In genomic region chr3:58074126-58074715, GRCh38 we compare ENCODE assay signal across 9 cellular contexts.
DNase-seq lines count a peak whose midpoint lies in the region; ATAC-seq and TF ChIP-seq lines count a peak whose summit lies in the region.
"Had no signal": no experiment of that assay in that cellular context is flagged by ENCODE, and none has a peak within 500 bp of the region (broad histone marks: within the 10 kb centered on the region; RNA-seq: fewer than 3 reads in every experiment).

No MANE protein-coding gene starts in this region.

- H3K4me3 ChIP-seq in RWPE2 (ENCODE audit: severe bottlenecking) (no peak overlapping the region), rectal smooth muscle tissue (ENCODE audit: low read length) (no peak overlapping the region)
- H3K4me3 ChIP-seq: Peyer's patch had no signal

- no peak for TF ChIP-seq CTCF in RWPE2 (IDR thresholded peaks at IDR 0.05; ENCODE audit: poor library complexity, severe bottlenecking)

- no peak for TF ChIP-seq POLR2A in GM18505 (IDR thresholded peaks at IDR 0.05; ENCODE audit: borderline replicate concordance, extremely low read depth, insufficient read depth, insufficient read length)

- peaks cover 88% of the 10 kb centered on the region for H3K36me3 ChIP-seq in RWPE2 (ENCODE audit: low read depth)
- peaks cover 5% of the 10 kb centered on the region for H3K36me3 ChIP-seq in rectal smooth muscle tissue (ENCODE audit: control insufficient read depth, insufficient read depth, low read length)

- no peak overlapping the region for H3K9ac ChIP-seq in rectal smooth muscle tissue (ENCODE audit: low read length)

- H3K4me1 ChIP-seq in RWPE2 (ENCODE audit: insufficient read depth, poor library complexity, severe bottlenecking) (peaks cover 2% of the 10 kb centered on the region), rectal smooth muscle tissue (ENCODE audit: control insufficient read depth, insufficient read depth, low read length) (peaks cover 30% of the 10 kb centered on the region)

- H3K9me3 ChIP-seq in RWPE2 (ENCODE audit: severe bottlenecking): no peaks in the 10 kb centered on the region
- H3K9me3 ChIP-seq: Peyer's patch had no signal

- H3K27ac ChIP-seq in RWPE2 (ENCODE audit: poor library complexity, severe bottlenecking): peak overlapping the region; percentile 8
- H3K27ac ChIP-seq in rectal smooth muscle tissue (ENCODE audit: low read depth, low read length): peak overlapping the region; percentile 78

- ATAC-seq in GM18505 (IDR thresholded peaks at IDR 0.05; ENCODE audit: unreplicated experiment) (peak; percentile 45), HG02610 (IDR thresholded peaks at IDR 0.05; ENCODE audit: unreplicated experiment) (peak; percentile 36), RWPE2 (ENCODE audit: low read depth) (no peak), HG02884 (IDR thresholded peaks at IDR 0.05; ENCODE audit: unreplicated experiment) (no peak)

- no peaks in the 10 kb centered on the region for H3K27me3 ChIP-seq in RWPE2 (ENCODE audit: insufficient read depth, poor library complexity, severe bottlenecking)
- H3K27me3 ChIP-seq in rectal smooth muscle tissue (ENCODE audit: control insufficient read depth, insufficient read depth, low read length): no peaks in the 10 kb centered on the region
- H3K27me3 ChIP-seq: Peyer's patch had no signal

- DNase-seq in RWPE2 (ENCODE audit: low spot score): no peak
- no peak for DNase-seq in NCI-H524 (lab: John Stamatoyannopoulos, UW)
- no peak for DNase-seq in NCI-H510A treated with DMSO at 0.1 percent for 48 hours (lab: John Stamatoyannopoulos, UW)
- no peak for DNase-seq in T-helper 9 cell
- DNase-seq: Peyer's patch had no signal

Comparison
In these comparisons a context has a peak if more than half of its experiments do, and no peak if none do; other contexts are left out.
1. ATAC-seq: peak in GM18505 (single experiment) and HG02610 (single experiment); none in RWPE2 (single experiment) and HG02884 (single experiment).